In genomic region chr7:113421696-113422330, GRCh38 we compare ENCODE assay signal across 8 cellular contexts.
DNase-seq lines count a peak whose midpoint lies in the region; ATAC-seq and TF ChIP-seq lines count a peak whose summit lies in the region.

No MANE protein-coding gene starts in this region.

- intact Hi-C loops in CD4-positive, alpha-beta memory T cell (cut with micrococcal nuclease) = loop anchor here (1.0 kb wide), 1 partner anchor 872 kb away; no protein-coding TSS in a partner anchor
- intact Hi-C loops in activated CD4-positive, alpha-beta T cell treated with anti-CD3 and anti-CD28 coated beads, Interleukin-2, amount 10 ng/mL, durations not matched to agents 24 days and 14 days (cut with micrococcal nuclease) = loop anchor here (1.0 to 5.0 kb wide), 3 partner anchors 523 to 1680 kb away; no protein-coding TSS in a partner anchor
- intact Hi-C loops in right lobe of liver (cut with DNase I) = no loop called here

- 22% methylated on average over 4 of the region's 4 CpGs for WGBS in right lobe of liver (ENCODE audit: insufficient coverage, low coverage, low lambda C conversion rate, missing lambda C conversion rate)

- H3K9me3 Mint-ChIP-seq in CD4-positive, alpha-beta memory T cell = no peaks in the 10 kb centered on the region
- no peaks in the 10 kb centered on the region for H3K9me3 Mint-ChIP-seq in activated CD4-positive, alpha-beta T cell treated with anti-CD3 and anti-CD28 coated beads, Interleukin-2, amount 10 ng/mL, durations not matched to agents 24 days and 14 days

- TF ChIP-seq CTCF in coronary artery (IDR thresholded peaks at IDR 0.05) = peak; percentile 42
- peak; percentile 76 to 79 (median 78) for TF ChIP-seq CTCF in right lobe of liver (IDR thresholded peaks at IDR 0.05)

- CTCF ChIA-PET in CD4-positive, alpha-beta memory T cell (lab: Charles Lee; ENCODE audit: partially characterized antibody) = interaction anchor here (0.6 to 7.0 kb wide), 20 partner anchors 8 to 1694 kb away, joined by 3 to 68 read pairs (median 4); no protein-coding TSS in a partner anchor

- no peak overlapping the region for H3K27ac ChIP-seq in CD4-positive, alpha-beta memory T cell (ENCODE audit: low read depth, low read length)
- H3K27ac ChIP-seq in coronary artery (no peak overlapping the region), right lobe of liver (no peak overlapping the region)

- H3K4me3 Mint-ChIP-seq in CD4-positive, alpha-beta memory T cell = peak overlapping the region in 4 of 8 donors; percentile 46 to 78 (median 64)
- H3K4me3 Mint-ChIP-seq in activated CD4-positive, alpha-beta T cell treated with anti-CD3 and anti-CD28 coated beads, Interleukin-2, amount 10 ng/mL, durations not matched to agents 24 days and 14 days = no peak overlapping the region

- H3K9me3 ChIP-seq in CD4-positive, alpha-beta memory T cell (ENCODE audit: control insufficient read depth in 1 of 2, low read length in 2 of 2) = no peaks in the 10 kb centered on the region
- no peaks in the 10 kb centered on the region for H3K9me3 ChIP-seq in right lobe of liver

- H3K4me1 ChIP-seq in CD4-positive, alpha-beta memory T cell (ENCODE audit: insufficient read depth, low read length) = peaks cover 3% of the 10 kb centered on the region
- no peaks in the 10 kb centered on the region for H3K4me1 ChIP-seq in right lobe of liver

- peaks cover 0 to 2% of the 10 kb centered on the region in 2 donors for H3K27me3 Mint-ChIP-seq in CD4-positive, alpha-beta memory T cell
- H3K27me3 Mint-ChIP-seq in activated CD4-positive, alpha-beta T cell treated with anti-CD3 and anti-CD28 coated beads, Interleukin-2, amount 10 ng/mL, durations not matched to agents 24 days and 14 days = no peaks in the 10 kb centered on the region

- TF ChIP-seq POLR2A in right lobe of liver (IDR thresholded peaks at IDR 0.05) = no peak

- H3K27ac Mint-ChIP-seq in CD4-positive, alpha-beta memory T cell = peak overlapping the region in 2 of 7 donors; percentile 43 to 64
- no peak overlapping the region for H3K27ac Mint-ChIP-seq in activated CD4-positive, alpha-beta T cell treated with anti-CD3 and anti-CD28 coated beads, Interleukin-2, amount 10 ng/mL, durations not matched to agents 24 days and 14 days

- ATAC-seq in GM19452 (IDR thresholded peaks at IDR 0.05; ENCODE audit: unreplicated experiment) = peak; percentile 100
- ATAC-seq in HG03469 (IDR thresholded peaks at IDR 0.05; ENCODE audit: unreplicated experiment) = peak; percentile 100
- peak; percentile 99 to 100 (median 100) for ATAC-seq in right lobe of liver

- peak; percentile 62 to 72 (median 68) for DNase-seq in CD4-positive, alpha-beta memory T cell
- DNase-seq in NCI-H526 (lab: John Stamatoyannopoulos, UW) (peak; percentile 79 to 95), coronary artery (ENCODE audit: low spot score) (no peak), right lobe of liver (peak; percentile 57 to 78 (median 68))
- peak; percentile 91 for DNase-seq in activated CD4-positive, alpha-beta T cell treated with anti-CD3 and anti-CD28 coated beads, Interleukin-2, amount 10 ng/mL, durations not matched to agents 24 days and 14 days
- DNase-seq in stimulated activated CD4-positive, alpha-beta T cell treated with anti-CD3 and anti-CD28 coated beads, TNF-alpha, amount 100 ng/mL, for 4 hours (ENCODE audit: low read depth in 3 of 3) = peak; percentile 35 to 55 (median 38)

- no peaks in the 10 kb centered on the region for H3K27me3 ChIP-seq in CD4-positive, alpha-beta memory T cell (ENCODE audit: insufficient read depth, low read length)
- no peaks in the 10 kb centered on the region for H3K27me3 ChIP-seq in right lobe of liver

- POLR2A ChIA-PET in CD4-positive, alpha-beta memory T cell (lab: Charles Lee; ENCODE audit: partially characterized antibody) = no interaction called here

- peaks cover 3 to 5% (median 4%) of the 10 kb centered on the region in 4 donors for H3K4me1 Mint-ChIP-seq in CD4-positive, alpha-beta memory T cell
- H3K4me1 Mint-ChIP-seq in activated CD4-positive, alpha-beta T cell treated with anti-CD3 and anti-CD28 coated beads, Interleukin-2, amount 10 ng/mL, durations not matched to agents 24 days and 14 days = peaks cover 5% of the 10 kb centered on the region

- no peaks in the 10 kb centered on the region for H3K36me3 ChIP-seq in CD4-positive, alpha-beta memory T cell (ENCODE audit: insufficient read depth, low read length)
- H3K36me3 ChIP-seq in right lobe of liver = no peaks in the 10 kb centered on the region

- no peak overlapping the region for H3K4me3 ChIP-seq in CD4-positive, alpha-beta memory T cell (ENCODE audit: low read length in 2 of 2)
- H3K4me3 ChIP-seq in coronary artery (no peak overlapping the region), right lobe of liver (no peak overlapping the region)

- H3K36me3 Mint-ChIP-seq in CD4-positive, alpha-beta memory T cell = no peaks in the 10 kb centered on the region
- H3K36me3 Mint-ChIP-seq in activated CD4-positive, alpha-beta T cell treated with anti-CD3 and anti-CD28 coated beads, Interleukin-2, amount 10 ng/mL, durations not matched to agents 24 days and 14 days (ENCODE audit: low read depth) = no peaks in the 10 kb centered on the region

Comparison
In these comparisons a context has a peak if more than half of its experiments do, and no peak if none do; other contexts are left out.
1. intact Hi-C loops: an anchor here in CD4-positive, alpha-beta memory T cell (1.0 kb wide) and activated CD4-positive, alpha-beta T cell treated with anti-CD3 and anti-CD28 coated beads, Interleukin-2, amount 10 ng/mL, durations not matched to agents 24 days and 14 days (1.0 to 5.0 kb wide); none called in right lobe of liver.